1 cellular context compared by ENCODE assay signal in the genomic region with DNA sequence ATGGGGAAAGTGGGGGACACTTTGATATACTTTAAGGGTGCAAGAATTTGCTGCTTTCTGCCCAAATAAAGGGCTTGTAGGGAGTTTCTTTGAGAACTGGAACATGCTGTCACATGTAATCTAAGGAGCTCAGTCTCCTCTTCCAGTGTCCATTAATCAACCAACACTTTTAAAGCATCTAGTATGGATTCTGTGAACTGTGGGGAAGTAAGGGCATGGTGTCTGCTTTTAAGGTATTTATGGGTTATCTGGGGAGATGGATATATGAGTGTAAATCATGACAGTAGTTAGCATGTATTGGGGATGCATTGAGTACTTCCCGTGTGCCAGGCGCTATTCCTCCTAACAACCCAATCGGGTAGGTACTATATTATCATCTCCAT.
TF ChIP-seq lines count a peak whose summit lies in the region.

No MANE protein-coding gene starts in this region.

TF ChIP-seq in K562, 482 proteins besides CTCF, POLR2A, EP300 and RAD21:
- TF ChIP-seq, protein P1, sequence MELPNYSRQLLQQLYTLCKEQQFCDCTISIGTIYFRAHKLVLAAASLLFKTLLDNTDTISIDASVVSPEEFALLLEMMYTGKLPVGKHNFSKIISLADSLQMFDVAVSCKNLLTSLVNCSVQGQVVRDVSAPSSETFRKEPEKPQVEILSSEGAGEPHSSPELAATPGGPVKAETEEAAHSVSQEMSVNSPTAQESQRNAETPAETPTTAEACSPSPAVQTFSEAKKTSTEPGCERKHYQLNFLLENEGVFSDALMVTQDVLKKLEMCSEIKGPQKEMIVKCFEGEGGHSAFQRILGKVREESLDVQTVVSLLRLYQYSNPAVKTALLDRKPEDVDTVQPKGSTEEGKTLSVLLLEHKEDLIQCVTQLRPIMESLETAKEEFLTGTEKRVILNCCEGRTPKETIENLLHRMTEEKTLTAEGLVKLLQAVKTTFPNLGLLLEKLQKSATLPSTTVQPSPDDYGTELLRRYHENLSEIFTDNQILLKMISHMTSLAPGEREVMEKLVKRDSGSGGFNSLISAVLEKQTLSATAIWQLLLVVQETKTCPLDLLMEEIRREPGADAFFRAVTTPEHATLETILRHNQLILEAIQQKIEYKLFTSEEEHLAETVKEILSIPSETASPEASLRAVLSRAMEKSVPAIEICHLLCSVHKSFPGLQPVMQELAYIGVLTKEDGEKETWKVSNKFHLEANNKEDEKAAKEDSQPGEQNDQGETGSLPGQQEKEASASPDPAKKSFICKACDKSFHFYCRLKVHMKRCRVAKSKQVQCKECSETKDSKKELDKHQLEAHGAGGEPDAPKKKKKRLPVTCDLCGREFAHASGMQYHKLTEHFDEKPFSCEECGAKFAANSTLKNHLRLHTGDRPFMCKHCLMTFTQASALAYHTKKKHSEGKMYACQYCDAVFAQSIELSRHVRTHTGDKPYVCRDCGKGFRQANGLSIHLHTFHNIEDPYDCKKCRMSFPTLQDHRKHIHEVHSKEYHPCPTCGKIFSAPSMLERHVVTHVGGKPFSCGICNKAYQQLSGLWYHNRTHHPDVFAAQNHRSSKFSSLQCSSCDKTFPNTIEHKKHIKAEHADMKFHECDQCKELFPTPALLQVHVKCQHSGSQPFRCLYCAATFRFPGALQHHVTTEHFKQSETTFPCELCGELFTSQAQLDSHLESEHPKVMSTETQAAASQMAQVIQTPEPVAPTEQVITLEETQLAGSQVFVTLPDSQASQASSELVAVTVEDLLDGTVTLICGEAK (IDR thresholded peaks at IDR 0.05), result no peak
- TF ChIP-seq, protein P1 (CRISPR knock-in tag; IDR thresholded peaks at IDR 0.05), result no peak
- TF ChIP-seq PML (IDR thresholded peaks at IDR 0.05; ENCODE audit: low read length) (no peak), ZNF436 (CRISPR knock-in tag; IDR thresholded peaks at IDR 0.05) (no peak), SMAD3 (CRISPR knock-in tag; conservative IDR thresholded peaks at IDR 0.05) (no peak), LEF1 (IDR thresholded peaks at IDR 0.05) (no peak), TAF9B (IDR thresholded peaks at IDR 0.05; ENCODE audit: partially characterized antibody) (no peak), POLR2AphosphoS5 (IDR thresholded peaks at IDR 0.05; ENCODE audit: control insufficient read depth, insufficient read depth, low read depth, low read length) (no peak), POLR3A (IDR thresholded peaks at IDR 0.05; ENCODE audit: borderline replicate concordance, extremely low read depth, insufficient read depth, insufficient read length) (no peak), HNRNPL (IDR thresholded peaks at IDR 0.05; ENCODE audit: low read depth, low read length) (no peak), DPF2 (IDR thresholded peaks at IDR 0.05) (no peak), SPI1 (IDR thresholded peaks at IDR 0.05; ENCODE audit: borderline replicate concordance, low read depth, low read length) (no peak), ARID1B (IDR thresholded peaks at IDR 0.05) (no peak), TBL1XR1 (IDR thresholded peaks at IDR 0.05; ENCODE audit: low read length in 2 of 2) (no peak)
- TF ChIP-seq, protein P2, sequence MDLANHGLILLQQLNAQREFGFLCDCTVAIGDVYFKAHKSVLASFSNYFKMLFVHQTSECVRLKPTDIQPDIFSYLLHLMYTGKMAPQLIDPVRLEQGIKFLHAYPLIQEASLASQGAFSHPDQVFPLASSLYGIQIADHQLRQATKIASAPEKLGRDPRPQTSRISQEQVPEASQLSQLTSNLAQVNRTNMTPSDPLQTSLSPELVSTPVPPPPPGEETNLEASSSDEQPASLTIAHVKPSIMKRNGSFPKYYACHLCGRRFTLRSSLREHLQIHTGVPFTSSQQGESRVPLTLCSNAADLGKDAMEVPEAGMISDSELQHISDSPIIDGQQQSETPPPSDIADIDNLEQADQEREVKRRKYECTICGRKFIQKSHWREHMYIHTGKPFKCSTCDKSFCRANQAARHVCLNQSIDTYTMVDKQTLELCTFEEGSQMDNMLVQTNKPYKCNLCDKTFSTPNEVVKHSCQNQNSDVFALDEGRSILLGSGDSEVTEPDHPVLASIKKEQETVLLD (IDR thresholded peaks at IDR 0.05), result no peak
- TF ChIP-seq, protein P3, sequence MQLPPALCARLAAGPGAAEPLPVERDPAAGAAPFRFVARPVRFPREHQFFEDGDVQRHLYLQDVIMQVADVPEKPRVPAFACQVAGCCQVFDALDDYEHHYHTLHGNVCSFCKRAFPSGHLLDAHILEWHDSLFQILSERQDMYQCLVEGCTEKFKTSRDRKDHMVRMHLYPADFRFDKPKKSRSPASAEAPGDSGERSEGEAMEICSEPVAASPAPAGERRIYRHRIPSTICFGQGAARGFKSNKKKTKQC (CRISPR knock-in tag; IDR thresholded peaks at IDR 0.05), result no peak
- TF ChIP-seq, protein P4, sequence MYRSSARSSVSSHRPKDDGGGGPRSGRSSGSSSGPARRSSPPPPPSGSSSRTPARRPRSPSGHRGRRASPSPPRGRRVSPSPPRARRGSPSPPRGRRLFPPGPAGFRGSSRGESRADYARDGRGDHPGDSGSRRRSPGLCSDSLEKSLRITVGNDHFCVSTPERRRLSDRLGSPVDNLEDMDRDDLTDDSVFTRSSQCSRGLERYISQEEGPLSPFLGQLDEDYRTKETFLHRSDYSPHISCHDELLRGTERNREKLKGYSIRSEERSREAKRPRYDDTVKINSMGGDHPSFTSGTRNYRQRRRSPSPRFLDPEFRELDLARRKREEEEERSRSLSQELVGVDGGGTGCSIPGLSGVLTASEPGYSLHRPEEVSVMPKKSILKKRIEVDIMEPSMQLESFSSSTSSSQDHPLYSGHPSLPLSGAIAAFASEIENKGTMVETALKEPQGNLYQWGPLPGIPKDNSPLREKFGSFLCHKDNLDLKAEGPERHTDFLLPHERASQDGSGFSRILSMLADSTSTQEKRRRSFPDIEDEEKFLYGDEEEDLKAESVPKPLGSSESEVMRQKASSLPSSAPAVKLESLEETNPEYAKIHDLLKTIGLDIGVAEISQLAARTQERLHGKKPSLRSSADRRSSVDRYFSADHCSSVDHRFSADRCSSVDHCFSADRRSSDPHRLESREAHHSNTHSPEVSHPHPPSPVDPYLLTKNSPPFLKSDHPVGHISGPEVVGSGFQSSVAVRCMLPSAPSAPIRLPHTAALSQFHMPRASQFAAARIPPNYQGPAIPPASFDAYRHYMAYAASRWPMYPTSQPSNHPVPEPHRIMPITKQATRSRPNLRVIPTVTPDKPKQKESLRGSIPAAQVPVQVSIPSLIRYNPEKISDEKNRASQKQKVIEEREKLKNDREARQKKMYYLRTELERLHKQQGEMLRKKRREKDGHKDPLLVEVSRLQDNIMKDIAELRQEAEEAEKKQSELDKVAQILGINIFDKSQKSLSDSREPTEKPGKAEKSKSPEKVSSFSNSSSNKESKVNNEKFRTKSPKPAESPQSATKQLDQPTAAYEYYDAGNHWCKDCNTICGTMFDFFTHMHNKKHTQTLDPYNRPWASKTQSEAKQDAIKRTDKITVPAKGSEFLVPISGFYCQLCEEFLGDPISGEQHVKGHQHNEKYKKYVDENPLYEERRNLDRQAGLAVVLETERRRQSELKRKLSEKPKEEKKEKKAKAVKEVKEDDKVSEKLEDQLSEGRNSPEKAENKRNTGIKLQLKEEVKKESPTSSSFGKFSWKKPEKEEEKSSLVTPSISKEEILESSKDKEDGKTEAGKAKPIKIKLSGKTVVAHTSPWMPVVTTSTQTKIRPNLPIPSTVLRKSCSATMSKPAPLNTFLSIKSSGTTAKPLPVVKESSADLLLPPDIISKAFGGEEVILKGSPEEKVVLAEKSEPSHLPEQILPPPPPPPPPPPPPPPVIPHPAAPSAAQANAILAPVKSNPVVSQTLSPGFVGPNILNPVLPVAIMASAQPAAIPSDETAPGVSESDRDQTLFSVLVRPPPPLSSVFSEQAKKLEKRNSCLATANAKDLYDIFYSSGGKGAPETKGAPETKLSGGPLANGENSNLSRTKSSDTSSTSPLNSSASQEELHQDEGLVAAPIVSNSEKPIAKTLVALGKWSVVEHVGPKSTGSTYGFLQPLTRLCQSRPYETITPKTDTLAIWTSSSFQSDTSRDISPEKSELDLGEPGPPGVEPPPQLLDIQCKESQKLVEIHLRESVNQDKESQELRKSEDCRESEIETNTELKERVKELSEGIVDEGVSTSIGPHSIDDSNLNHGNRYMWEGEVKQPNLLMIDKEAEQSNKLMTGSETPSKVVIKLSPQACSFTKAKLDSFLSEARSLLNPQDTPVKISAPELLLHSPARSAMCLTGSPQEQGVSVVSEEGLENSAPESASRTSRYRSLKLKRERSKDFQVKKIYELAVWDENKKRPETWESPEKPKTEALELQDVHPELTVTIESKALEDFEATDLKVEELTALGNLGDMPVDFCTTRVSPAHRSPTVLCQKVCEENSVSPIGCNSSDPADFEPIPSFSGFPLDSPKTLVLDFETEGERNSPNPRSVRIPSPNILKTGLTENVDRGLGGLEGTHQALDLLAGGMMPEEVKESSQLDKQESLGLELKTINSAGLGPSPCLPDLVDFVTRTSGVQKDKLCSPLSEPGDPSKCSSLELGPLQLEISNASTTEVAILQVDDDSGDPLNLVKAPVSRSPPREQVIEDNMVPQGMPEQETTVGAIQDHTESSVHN (IDR thresholded peaks at IDR 0.05; ENCODE audit: borderline replicate concordance in 1 of 2, low read depth in 1 of 2), result no peak
TF ChIP-seq in K562: peak in this region for 0.
